9 cellular contexts compared by ENCODE assay signal in the genomic region with DNA sequence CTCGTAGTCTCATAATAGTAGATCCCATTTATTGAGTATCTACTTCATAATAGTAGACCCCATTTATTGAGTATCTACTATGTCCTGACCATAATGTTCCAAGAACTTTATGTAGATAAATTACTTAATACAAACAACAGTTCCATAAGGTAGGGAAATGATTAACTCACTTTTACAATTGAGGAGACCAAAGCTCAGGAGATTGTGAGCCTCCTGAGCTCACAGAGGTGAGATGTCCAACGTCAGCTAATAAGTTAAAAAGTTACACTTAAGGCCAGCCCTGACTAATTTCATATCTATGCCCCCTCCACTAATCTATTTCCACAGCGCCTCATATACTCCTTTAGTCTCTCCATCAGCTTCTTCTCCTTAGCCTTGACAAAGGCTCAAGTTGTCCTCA.
"Had no signal": no experiment of that assay in that cellular context is flagged by ENCODE, and none has a peak within 500 bp of the region (broad histone marks: within the 10 kb centered on the region; RNA-seq: fewer than 3 reads in every experiment).

No MANE protein-coding gene starts in this region.

- H3K36me3 ChIP-seq: esophagus squamous epithelium, neural progenitor cell, pancreas, thoracic aorta had no signal

- H3K4me2 ChIP-seq: neural progenitor cell had no signal

- H3K27ac ChIP-seq: neural progenitor cell, pancreas, thoracic aorta had no signal

- DNase-seq: effector memory CD8-positive, alpha-beta T cell; esophagus squamous epithelium; nucleus accumbens; pancreas; stimulated activated CD4-positive, alpha-beta T cell treated with anti-CD3 and anti-CD28 coated beads, Interleukin-4, amount 100 ng/mL, for 1 hour; stimulated activated CD8-positive, alpha-beta memory T cell treated with anti-CD3 and anti-CD28 coated beads, Interleukin-4, amount 100 ng/mL, for 48 hours had no signal

- H2AFZ ChIP-seq: neural progenitor cell had no signal

- H3K4me3 ChIP-seq: esophagus squamous epithelium, neural progenitor cell, pancreas, thoracic aorta had no signal

- H3K27me3 ChIP-seq: esophagus squamous epithelium, foreskin keratinocyte, neural progenitor cell, pancreas had no signal

- H3K9me3 ChIP-seq: esophagus squamous epithelium, pancreas, thoracic aorta had no signal

- H3K4me1 ChIP-seq: neural progenitor cell had no signal

- H3K9ac ChIP-seq: neural progenitor cell had no signal
